9 cellular contexts compared by ENCODE assay signal in genomic region chr15:99708563-99708962, GRCh38. TPM values are rescaled to one million over a fixed set of nuclear protein-coding genes. Genes with fewer than 3 reads are reported as not detected.
DNase-seq lines count a peak whose midpoint lies in the region; ATAC-seq, FAIRE-seq and TF ChIP-seq lines count a peak whose summit lies in the region.
"Had no signal": no experiment of that assay in that cellular context is flagged by ENCODE, and none has a peak within 500 bp of the region (broad histone marks: within the 10 kb centered on the region; RNA-seq: fewer than 3 reads in every experiment).

No MANE protein-coding gene starts in this region.

- 53% methylated on average over 7 of the region's 7 CpGs for WGBS in liver
- 95% methylated on average over 7 of the region's 7 CpGs for WGBS in HepG2 (ENCODE audit: low lambda C conversion rate)

- no peaks in the 10 kb centered on the region for H3K9me2 ChIP-seq in OCI-LY7 (ENCODE audit: insufficient read depth, low read length)

- no peak for DNase-seq in HepG2 (ENCODE audit: low spot score)
- peak; percentile 86 for DNase-seq in coronary artery (ENCODE audit: low spot score)
- DNase-seq in medulla oblongata (ENCODE audit: extremely low spot score) = peak; percentile 45
- no peak for DNase-seq in vagina (ENCODE audit: extremely low spot score in 2 of 2)
- no peak for DNase-seq in D721Med (ENCODE audit: insufficient read length, low spot score)
- DNase-seq in OCI-LY7 (ENCODE audit: low spot score) = no peak

- BruUV-seq in HepG2 (replicated peaks; lab: Mats Ljungman, UMichigan) (no TSS peak), OCI-LY7 (replicated peaks; lab: Mats Ljungman, UMichigan) (no TSS peak)

- no peaks in the 10 kb centered on the region for H4K20me1 ChIP-seq in HepG2 (ENCODE audit: insufficient read depth, low read length)
- no peaks in the 10 kb centered on the region for H4K20me1 ChIP-seq in OCI-LY7 (ENCODE audit: insufficient read depth, low read length)

- intact Hi-C loops in HepG2 (cut with micrococcal nuclease; ENCODE audit: unreplicated experiment) (no loop called here), vagina (cut with DNase I) (no loop called here), OCI-LY7 (cut with micrococcal nuclease; ENCODE audit: unreplicated experiment) (loop anchor here (10.0 kb wide), 2 partner anchors 194 to 304 kb away; no protein-coding TSS in a partner anchor)

- H3K79me2 ChIP-seq in HepG2 (ENCODE audit: insufficient read depth, low read length) (no peaks in the 10 kb centered on the region), OCI-LY7 (ENCODE audit: insufficient read depth, low read depth, low read length) (no peaks in the 10 kb centered on the region)

- CTCF ChIA-PET in HepG2 (lab: Yijun Ruan, JAX; ENCODE audit: low intra/inter-chr PET ratio, low total read pairs) (no interaction called here), OCI-LY7 (lab: Charles Lee; ENCODE audit: unreplicated experiment) (no interaction called here)

- H3K4me2 ChIP-seq in HepG2 (ENCODE audit: low read depth, low read length) = no peak overlapping the region
- H3K4me2 ChIP-seq in OCI-LY7 (ENCODE audit: low read length) = no peak overlapping the region
- H3K4me2 ChIP-seq: KMS-11 had no signal

- ATAC-seq in HepG2 = no peak
- ATAC-seq in HG02610 (IDR thresholded peaks at IDR 0.05; ENCODE audit: unreplicated experiment) = no peak

- H3K9ac ChIP-seq in liver (ENCODE audit: low read depth in 1 of 2, low read length in 2 of 2) = peak overlapping the region in 1 of 2 donors; percentile 15
- H3K9ac ChIP-seq in HepG2 (ENCODE audit: insufficient read depth, low read depth, low read length) = no peak overlapping the region
- H3K9ac ChIP-seq: KMS-11 had no signal

- H3K36me3 ChIP-seq in liver (ENCODE audit: control insufficient read depth in 4 of 4, insufficient read depth in 3 of 4, low read depth in 1 of 4, low read length in 3 of 4) = peaks cover 4 to 21% (median 18%) of the 10 kb centered on the region in 4 donors
- peaks cover 10 to 34% of the 10 kb centered on the region in 2 experiments for H3K36me3 ChIP-seq in HepG2 (replicated peaks in 1 of 2; ENCODE audit: control insufficient read depth in 1 of 2, insufficient read depth in 2 of 2, low read length in 2 of 2)
- peaks cover 0 to 18% of the 10 kb centered on the region in 2 donors for H3K36me3 ChIP-seq in vagina
- peaks cover 20% of the 10 kb centered on the region; the same call in 1 of the 2 replicates for H3K36me3 ChIP-seq in OCI-LY7 (ENCODE audit: insufficient read depth, low read length)

- POLR2A ChIA-PET in HepG2 (lab: Yijun Ruan, JAX) = no interaction called here
- POLR2A ChIA-PET in OCI-LY7 (lab: Charles Lee) = interaction anchor here (0.6 kb wide), 3 partner anchors 15 to 181 kb away, joined by 3 to 4 read pairs (median 3); no protein-coding TSS in a partner anchor

- H3K27ac ChIP-seq in liver (ENCODE audit: low read depth in 1 of 2, low read length in 2 of 2) (peak overlapping the region; percentile 68 to 80), HepG2 (ENCODE audit: extremely low read length, insufficient read depth, low read length) (no peak overlapping the region), coronary artery (peak overlapping the region; percentile 49 to 81), vagina (peak overlapping the region; percentile 49), OCI-LY7 (ENCODE audit: low read depth, low read length, poor library complexity, severe bottlenecking) (no peak overlapping the region)
- H3K27ac ChIP-seq: KMS-11 had no signal

- H2AFZ ChIP-seq in HepG2 (ENCODE audit: low read length) = no peak overlapping the region
- no peak overlapping the region for H2AFZ ChIP-seq in OCI-LY7 (ENCODE audit: low read length)

- TF ChIP-seq RAD21 in liver (IDR thresholded peaks at IDR 0.05) (peak; percentile 60 to 66), HepG2 (CRISPR knock-in tag; IDR thresholded peaks at IDR 0.05) (no peak)

- TF ChIP-seq CTCF in liver (IDR thresholded peaks at IDR 0.05; ENCODE audit: low read depth, low read length, missing input control) (no peak), HepG2 (CRISPR knock-in tag; IDR thresholded peaks at IDR 0.05) (no peak), coronary artery (IDR thresholded peaks at IDR 0.05) (no peak), vagina (IDR thresholded peaks at IDR 0.05) (no peak), D721Med (IDR thresholded peaks at IDR 0.05; ENCODE audit: insufficient read depth, missing control alignments) (no peak), OCI-LY7 (conservative IDR thresholded peaks at IDR 0.05; ENCODE audit: low read length) (no peak)

- H3K4me3 ChIP-seq in liver (ENCODE audit: low read depth in 1 of 3, low read length in 3 of 3) = no peak overlapping the region
- H3K4me3 ChIP-seq in HepG2 (replicated peaks in 1 of 3; ENCODE audit: insufficient read depth in 1 of 3, low read depth in 2 of 3, low read length in 3 of 3) = no peak overlapping the region
- H3K4me3 ChIP-seq in coronary artery = peak overlapping the region; percentile 23
- H3K4me3 ChIP-seq in vagina = no peak overlapping the region
- H3K4me3 ChIP-seq in OCI-LY7 (ENCODE audit: low read depth, low read length, poor library complexity, severe bottlenecking) = no peak overlapping the region

- FAIRE-seq in HepG2 (lab: Jason Lieb, UNC) (no peak), D721Med (lab: Jason Lieb, UNC) (no peak)

- TF ChIP-seq EP300 in HepG2 (IDR thresholded peaks at IDR 0.05; ENCODE audit: low read depth in 2 of 2, low read length in 2 of 2) (no peak), HepG2 (CRISPR knock-in tag; IDR thresholded peaks at IDR 0.05; ENCODE audit: borderline replicate concordance) (no peak)

- H3K4me1 ChIP-seq in liver (ENCODE audit: control insufficient read depth in 4 of 4, insufficient read depth in 4 of 4, low read length in 3 of 4) (peaks cover 2 to 14% (median 9%) of the 10 kb centered on the region in 4 donors), HepG2 (ENCODE audit: insufficient read depth, low read length) (peaks cover 7% of the 10 kb centered on the region), vagina (peaks cover 41% of the 10 kb centered on the region), OCI-LY7 (ENCODE audit: insufficient read depth, low read length, poor library complexity, severe bottlenecking) (peaks cover 6% of the 10 kb centered on the region)

- no peaks in the 10 kb centered on the region for H3K27me3 ChIP-seq in liver (ENCODE audit: control insufficient read depth in 4 of 4, insufficient read depth in 4 of 4, low read length in 3 of 4)
- no peaks in the 10 kb centered on the region for H3K27me3 ChIP-seq in HepG2 (ENCODE audit: control insufficient read depth in 1 of 2, insufficient read depth in 2 of 2, low read length in 2 of 2)
- H3K27me3 ChIP-seq in vagina = no peaks in the 10 kb centered on the region

- no peaks in the 10 kb centered on the region for H3K9me3 ChIP-seq in liver (ENCODE audit: control insufficient read depth in 4 of 4, low read length in 3 of 4)
- H3K9me3 ChIP-seq in HepG2 (ENCODE audit: low read length) = no peaks in the 10 kb centered on the region
- H3K9me3 ChIP-seq in vagina = no peaks in the 10 kb centered on the region
- no peaks in the 10 kb centered on the region for H3K9me3 ChIP-seq in OCI-LY7 (ENCODE audit: low read length)

- TF ChIP-seq POLR2A in HepG2 (IDR thresholded peaks at IDR 0.05; ENCODE audit: insufficient read depth in 1 of 2, low read depth in 2 of 2, low read length in 2 of 2) (no peak), vagina (IDR thresholded peaks at IDR 0.05) (no peak)

- in situ Hi-C loops in HepG2 (cut with HindIII; ENCODE audit: extremely low pct_ligation_motif_present, low pct_unique_long_range_greater_than_20kb) = loop anchor here (25.0 kb wide), 1 partner anchor 296 kb away; no protein-coding TSS in a partner anchor

TF ChIP-seq in HepG2, 621 proteins besides CTCF, POLR2A, EP300 and RAD21:
- no peak for TF ChIP-seq RELA (CRISPR knock-in tag; IDR thresholded peaks at IDR 0.05)

RNA-seq across cellular contexts. Expression of gene LYSMD4, which starts 24.7 kb away (rescaled TPM):
- total RNA-seq in liver (10 to 100 TPM in 1 of 2 donors, 1 to 10 TPM in 1; 8.1 to 12.1 TPM), HepG2 (2016; rRNA removed; fragmentation: Illumina TruSeq; extraction: Trizol) (5.6 and 8.5 TPM in 2 replicates), vagina (14.7 TPM), OCI-LY7 (2022) (7.7 and 9.4 TPM in 2 replicates)
- polyA plus RNA-seq in liver (1 to 10 TPM; 3.9 to 6.4 TPM), HepG2 (2011; rRNA removed) (7.4 and 7.9 TPM in 2 replicates)
- total RNA-seq in HepG2 (2016; cell fraction: cytosol; rRNA removed; fragmentation: Illumina TruSeq; extraction: Trizol; ENCODE audit: low read depth) = 1.4 TPM in 2 replicates
- 4.3 and 8.0 TPM in 2 replicates for total RNA-seq in HepG2 (2016; cell fraction: insoluble cytoplasmic fraction; rRNA removed; fragmentation: Illumina TruSeq; extraction: Trizol)
- total RNA-seq in HepG2 (2016; cell fraction: membrane; rRNA removed; fragmentation: Illumina TruSeq; extraction: Trizol) = 4.1 and 4.7 TPM in 2 replicates
- 10.5 and 12.4 TPM in 2 replicates for total RNA-seq in HepG2 (2016; cell fraction: nucleus; rRNA removed; fragmentation: Illumina TruSeq; extraction: Trizol)
- 5.0 and 5.5 TPM in 2 replicates for polyA plus RNA-seq in HepG2 (2011; cell fraction: cytosol; rRNA removed)
- 35.1 and 36.9 TPM in 2 replicates for polyA plus RNA-seq in HepG2 (2011; cell fraction: nucleus; rRNA removed)
- polyA plus RNA-seq in HepG2 (2012) = 5.9 and 7.0 TPM in 2 replicates
- 1.8 and 2.4 TPM in 2 replicates for polyA plus RNA-seq in HepG2 (2016; cell fraction: cytosol; fragmentation: Illumina TruSeq; extraction: Trizol; ENCODE audit: low read depth)
- polyA plus RNA-seq in HepG2 (2016; cell fraction: insoluble cytoplasmic fraction; fragmentation: Illumina TruSeq; extraction: Trizol; ENCODE audit: low read depth) = 4.1 and 5.3 TPM in 2 replicates
- 2.8 and 3.1 TPM in 2 replicates for polyA plus RNA-seq in HepG2 (2016; cell fraction: membrane; fragmentation: Illumina TruSeq; extraction: Trizol; ENCODE audit: low read depth)
- 16.2 and 18.0 TPM in 2 replicates for polyA plus RNA-seq in HepG2 (2016; cell fraction: nucleus; fragmentation: Illumina TruSeq; extraction: Trizol; ENCODE audit: insufficient read depth, low read depth)
- 7.4 and 8.7 TPM in 2 replicates for polyA minus RNA-seq in HepG2 (2011; rRNA and poly(A)+ RNA removed; ENCODE audit: low replicate concordance)
- polyA minus RNA-seq in HepG2 (2011; cell fraction: cytosol; rRNA and poly(A)+ RNA removed) = 1.3 and 1.4 TPM in 2 replicates
- polyA minus RNA-seq in HepG2 (2011; cell fraction: nucleus; rRNA and poly(A)+ RNA removed) = 16.1 and 17.4 TPM in 2 replicates
- 6.5 and 7.0 TPM in 2 replicates for total RNA-seq in OCI-LY7 (2014; rRNA removed; shearing (Covaris generic))

Comparison
In these comparisons a context has a peak if more than half of its experiments do, and no peak if none do; other contexts are left out.
1. H3K27ac ChIP-seq: peak in liver (2 of 2), coronary artery (2 of 2) and vagina (single experiment); none in HepG2 (single experiment) and OCI-LY7 (single experiment).
2. DNase-seq: peak in coronary artery (single experiment) and medulla oblongata (single experiment); none in HepG2 (single experiment), vagina (0 of 2), D721Med (single experiment) and OCI-LY7 (single experiment).